ENCODE assay signal across 12 cellular contexts in the genomic region with DNA sequence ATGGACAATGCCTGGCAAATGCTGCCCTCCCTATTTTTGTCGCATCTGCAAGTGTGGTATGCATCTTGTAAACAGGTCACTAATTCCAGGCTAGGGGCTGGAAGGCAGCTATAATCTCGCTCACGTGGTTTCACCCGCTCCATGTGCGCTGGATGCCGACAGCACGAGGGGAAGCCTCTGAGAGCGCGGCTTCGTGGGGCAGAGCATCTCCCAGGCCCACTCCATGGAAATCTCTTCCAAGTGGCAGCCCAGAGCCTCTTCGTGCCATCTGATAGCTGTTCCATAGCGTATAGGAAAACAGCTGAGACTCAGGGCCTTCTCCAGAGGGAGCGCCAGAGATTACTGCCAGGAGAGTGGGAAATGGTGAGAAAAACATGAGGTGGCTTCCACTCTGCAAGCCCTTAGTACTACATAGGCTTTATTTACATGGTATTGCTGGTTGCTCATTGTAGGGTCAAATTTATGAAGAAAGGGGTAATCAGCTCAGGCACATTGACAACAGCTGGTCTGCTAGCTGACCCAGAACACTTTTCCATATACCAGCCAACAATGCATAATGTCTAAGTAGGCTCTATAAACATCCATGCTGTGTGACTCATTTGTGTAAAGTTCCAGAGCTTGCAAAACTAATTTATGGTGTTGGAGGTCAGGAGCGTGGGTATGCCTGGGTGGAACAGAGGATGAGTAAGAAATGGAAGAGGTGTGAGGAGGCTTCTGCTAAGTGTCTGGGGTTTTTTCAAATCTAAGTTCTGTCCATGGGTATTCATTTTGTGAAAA.
DNase-seq lines count a peak whose midpoint lies in the region; ATAC-seq, FAIRE-seq and TF ChIP-seq lines count a peak whose summit lies in the region.
"Had no signal": no experiment of that assay in that cellular context is flagged by ENCODE, and none has a peak within 500 bp of the region (broad histone marks: within the 10 kb centered on the region; RNA-seq: fewer than 3 reads in every experiment).

No MANE protein-coding gene starts in this region.

- H3K4me3 ChIP-seq in AG09309 (ENCODE audit: control insufficient read depth, low read depth, low read length) = no peak overlapping the region
- no peak overlapping the region for H3K4me3 ChIP-seq in GM23248
- H3K4me3 ChIP-seq in keratinocyte (ENCODE audit: control insufficient read depth in 2 of 3, extremely low read depth in 1 of 3, insufficient read depth in 2 of 3, low read depth in 1 of 3, low read length in 3 of 3) = no peak overlapping the region
- H3K4me3 ChIP-seq: neural progenitor cell, uterus had no signal

- peaks cover 55 to 72% (median 59%) of the 10 kb centered on the region in 3 donors for H3K4me1 Mint-ChIP-seq in T-cell

- no peaks in the 10 kb centered on the region for H3K36me3 Mint-ChIP-seq in T-cell
- H3K36me3 Mint-ChIP-seq: neural progenitor cell had no signal

- no peaks in the 10 kb centered on the region for H3K27me3 Mint-ChIP-seq in T-cell

- CTCF ChIA-PET in T-cell (lab: Charles Lee) = interaction anchor here in 1 of 2 donors (0.9 kb wide), 1 partner anchor 64 kb away, joined by 3 read pairs; no protein-coding TSS in a partner anchor

- peak; percentile 78 for FAIRE-seq in keratinocyte (lab: Jason Lieb, UNC)
- FAIRE-seq: H54 had no signal

- H3K9me2 ChIP-seq in GM23248 (ENCODE audit: insufficient read depth) = no peaks in the 10 kb centered on the region

- H3K27me3 ChIP-seq in GM23248 (replicated peaks; ENCODE audit: insufficient read depth) (no peaks in the 10 kb centered on the region), keratinocyte (ENCODE audit: control insufficient read depth, extremely low read depth, insufficient read depth, low read length) (no peaks in the 10 kb centered on the region)
- H3K27me3 ChIP-seq: neural progenitor cell, uterus had no signal

- TF ChIP-seq CTCF in AG09309 (IDR thresholded peaks at IDR 0.05; ENCODE audit: control insufficient read depth, insufficient read depth, low read depth, low read length, missing control alignments) (no peak), keratinocyte (optimal IDR thresholded peaks at IDR 0.05 in 1 of 3, IDR thresholded peaks at IDR 0.05 in 1 of 3, conservative IDR thresholded peaks at IDR 0.05 in 1 of 3; ENCODE audit: extremely low read depth in 1 of 3, insufficient read depth in 2 of 3, low read length in 3 of 3) (no peak)

- H3K4me2 ChIP-seq in GM23248 (ENCODE audit: unreplicated experiment) (no peak overlapping the region), keratinocyte (ENCODE audit: control insufficient read depth, extremely low read depth, insufficient read depth, low read depth, low read length) (no peak overlapping the region)
- H3K4me2 ChIP-seq: neural progenitor cell had no signal

- no peak overlapping the region for H3K9ac ChIP-seq in GM23248
- H3K9ac ChIP-seq in keratinocyte (ENCODE audit: control insufficient read depth, extremely low read depth, insufficient read depth, low read length) = no peak overlapping the region
- H3K9ac ChIP-seq: neural progenitor cell had no signal

- no peaks in the 10 kb centered on the region for H3K4me1 ChIP-seq in GM23248 (ENCODE audit: insufficient read depth)
- H3K4me1 ChIP-seq in keratinocyte (ENCODE audit: control insufficient read depth, extremely low read depth, insufficient read depth, low read length) = peaks cover 18% of the 10 kb centered on the region
- H3K4me1 ChIP-seq: uterus had no signal

- no peak overlapping the region for H2AFZ ChIP-seq in GM23248
- H2AFZ ChIP-seq in keratinocyte (ENCODE audit: control insufficient read depth, low read length) = no peak overlapping the region
- H2AFZ ChIP-seq: neural progenitor cell had no signal

- ATAC-seq in T-cell (replicated peaks in 1 of 4) = no peak

- no peaks in the 10 kb centered on the region for H3K9me3 Mint-ChIP-seq in T-cell
- H3K9me3 Mint-ChIP-seq: neural progenitor cell had no signal

- dilution Hi-C loops in keratinocyte (cut with MboI; ENCODE audit: extremely low pct_ligation_motif_present, low sequenced_read_pairs) = no loop called here

- H3K36me3 ChIP-seq in GM23248 (ENCODE audit: low read depth) (no peaks in the 10 kb centered on the region), keratinocyte (ENCODE audit: control insufficient read depth in 2 of 2, extremely low read depth in 1 of 2, insufficient read depth in 2 of 2, low read length in 2 of 2) (no peaks in the 10 kb centered on the region)
- H3K36me3 ChIP-seq: neural progenitor cell, uterus had no signal

- H4K20me1 ChIP-seq in GM23248 (ENCODE audit: insufficient read depth) (no peaks in the 10 kb centered on the region), keratinocyte (ENCODE audit: control insufficient read depth, extremely low read depth, insufficient read depth, low read length) (no peaks in the 10 kb centered on the region)

- in situ Hi-C loops in GM23248 (cut with MboI) = no loop called here

- WGBS in GM23248 (ENCODE audit: low coverage in 1 of 2, low lambda C conversion rate in 2 of 2, missing lambda C conversion rate in 2 of 2), 2 experiments = 72 to 76% methylated on average over 14 of the region's 14 CpGs

- DNase-seq in AG09309 (ENCODE audit: low read depth) = peak; percentile 56
- DNase-seq in GM23248 = peak; percentile 42
- DNase-seq in amniotic epithelial cell (ENCODE audit: low read depth) = peak; percentile 84
- DNase-seq in keratinocyte (ENCODE audit: low read depth, low spot score) = peak; percentile 21
- no peak for DNase-seq in T-cell
- DNase-seq in NCI-H2227 (lab: John Stamatoyannopoulos, UW; ENCODE audit: unreplicated experiment) = no peak
- DNase-seq in hippocampal formation (lab: John Stamatoyannopoulos, UW) = no peak
- DNase-seq in NOMO-1 (lab: John Stamatoyannopoulos, UW; ENCODE audit: unreplicated experiment in 2 of 2) = no peak
- DNase-seq: NCI-H1436 treated with DMSO at 0.1 percent for 48 hours, uterus had no signal

- H3K9me1 ChIP-seq in keratinocyte (ENCODE audit: control insufficient read depth, extremely low read depth, insufficient read depth, low read length) = no peaks in the 10 kb centered on the region

- H3K4me3 Mint-ChIP-seq in T-cell = no peak overlapping the region
- H3K4me3 Mint-ChIP-seq: neural progenitor cell had no signal

- no peak overlapping the region for H3K27ac ChIP-seq in GM23248
- no peak overlapping the region for H3K27ac ChIP-seq in keratinocyte (ENCODE audit: control insufficient read depth, insufficient read depth, low read length)
- H3K27ac ChIP-seq: neural progenitor cell, uterus had no signal

- POLR2A ChIA-PET in T-cell (lab: Charles Lee) = no interaction called here

- H3K79me2 ChIP-seq in GM23248 (ENCODE audit: insufficient read depth) (no peaks in the 10 kb centered on the region), keratinocyte (ENCODE audit: control insufficient read depth, insufficient read depth, low read length) (no peaks in the 10 kb centered on the region)

- no peaks in the 10 kb centered on the region for H3K9me3 ChIP-seq in GM23248 (ENCODE audit: low read depth)
- no peaks in the 10 kb centered on the region for H3K9me3 ChIP-seq in keratinocyte (ENCODE audit: control insufficient read depth, low read depth, low read length)
- H3K9me3 ChIP-seq: uterus had no signal

- H3K27ac Mint-ChIP-seq in T-cell = peak overlapping the region in 1 of 2 donors; percentile 66
- H3K27ac Mint-ChIP-seq: neural progenitor cell had no signal

- no peaks in the 10 kb centered on the region for H3F3A ChIP-seq in GM23248 (ENCODE audit: insufficient read depth)

Comparison
In these comparisons a context has a peak if more than half of its experiments do, and no peak if none do; other contexts are left out.
1. DNase-seq: peak in AG09309 (single experiment), GM23248 (single experiment), amniotic epithelial cell (single experiment) and keratinocyte (single experiment); none in T-cell (0 of 34), NCI-H2227 (single experiment), hippocampal formation (0 of 2) and NOMO-1 (0 of 2).